In the genomic region with DNA sequence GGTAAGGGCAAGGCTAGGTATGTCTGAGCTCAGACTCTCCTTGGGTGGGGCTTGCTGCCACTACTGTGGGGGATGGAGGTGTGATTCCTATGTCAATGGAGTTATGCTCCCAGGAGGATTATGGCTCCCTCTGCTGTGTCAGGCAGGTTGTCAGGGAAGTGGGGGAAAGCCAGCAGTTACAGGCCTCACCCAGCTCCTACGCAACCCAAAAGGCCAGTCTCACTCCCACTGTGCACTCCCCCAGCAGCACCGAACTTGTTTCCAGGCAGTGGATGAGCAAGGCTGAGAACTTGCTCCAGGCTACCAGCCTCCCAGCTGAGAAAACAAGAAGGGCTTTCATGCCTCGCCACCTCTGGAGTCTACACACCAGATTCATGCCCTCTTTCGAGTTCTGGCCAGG, we compare ENCODE assay signal across 11 cellular contexts. TPM values are rescaled to one million over a fixed set of nuclear protein-coding genes. Genes with fewer than 3 reads are reported as not detected.
DNase-seq lines count a peak whose midpoint lies in the region; ATAC-seq, FAIRE-seq and TF ChIP-seq lines count a peak whose summit lies in the region.
"Had no signal": no experiment of that assay in that cellular context is flagged by ENCODE, and none has a peak within 500 bp of the region (broad histone marks: within the 10 kb centered on the region; RNA-seq: fewer than 3 reads in every experiment).

No MANE protein-coding gene starts in this region.

- in situ Hi-C loops in brain microvascular endothelial cell (cut with HindIII; ENCODE audit: low pct_ligation_motif_present, low sequenced_read_pairs) = no loop called here

- H3K9me3 Mint-ChIP-seq in natural killer cell = no peaks in the 10 kb centered on the region

- no peak overlapping the region for H3K4me3 Mint-ChIP-seq in natural killer cell

- H3K4me1 Mint-ChIP-seq in natural killer cell = no peaks in the 10 kb centered on the region

- H3K4me3 ChIP-seq in HFF-Myc (replicated peaks; ENCODE audit: low read depth, low read length) (no peak overlapping the region), brain microvascular endothelial cell (ENCODE audit: low read depth, low read length) (no peak overlapping the region)
- H3K4me3 ChIP-seq: right atrium auricular region had no signal

- no peak for FAIRE-seq in frontal cortex (lab: Jason Lieb, UNC)
- FAIRE-seq: astrocyte had no signal

- peaks cover 38 to 64% of the 10 kb centered on the region in 2 donors for H3K27me3 Mint-ChIP-seq in natural killer cell (ENCODE audit: low read depth in 2 of 2)

- H3K36me3 Mint-ChIP-seq in natural killer cell = no peaks in the 10 kb centered on the region

- H3K27ac Mint-ChIP-seq in natural killer cell = no peak overlapping the region

- H3K36me3 ChIP-seq in brain microvascular endothelial cell (replicated peaks) = no peaks in the 10 kb centered on the region
- H3K36me3 ChIP-seq: right atrium auricular region had no signal

- TF ChIP-seq CTCF in HFF-Myc (IDR thresholded peaks at IDR 0.05; ENCODE audit: low read depth, low read length, missing control alignments) = peak; percentile 32
- TF ChIP-seq CTCF in brain microvascular endothelial cell (IDR thresholded peaks at IDR 0.05; ENCODE audit: low read depth, low read length, missing control alignments) = peak; percentile 64
- no peak for TF ChIP-seq CTCF in natural killer cell (IDR thresholded peaks at IDR 0.05)

- H3K27me3 ChIP-seq in brain microvascular endothelial cell (replicated peaks) = no peaks in the 10 kb centered on the region
- H3K27me3 ChIP-seq: right atrium auricular region had no signal

- ATAC-seq in left colon (peak; percentile 24), GM19023 (IDR thresholded peaks at IDR 0.05; ENCODE audit: unreplicated experiment) (no peak), HG02981 (IDR thresholded peaks at IDR 0.05; ENCODE audit: unreplicated experiment) (no peak), natural killer cell (no peak)

- no peak overlapping the region for H3K27ac ChIP-seq in brain microvascular endothelial cell
- H3K27ac ChIP-seq: right atrium auricular region had no signal

- DNase-seq in COLO829 (ENCODE audit: low spot score) (peak; percentile 72), HFF-Myc (ENCODE audit: extremely low read depth, low read depth) (no peak), brain microvascular endothelial cell (no peak), left colon (no peak), frontal cortex (ENCODE audit: low spot score in 2 of 2) (no peak), natural killer cell (no peak)

- intact Hi-C loops in left colon (cut with DNase I, micrococcal nuclease) = loop anchor here (10.0 kb wide), 1 partner anchor 318 kb away; no protein-coding TSS in a partner anchor
- intact Hi-C loops in natural killer cell (cut with micrococcal nuclease) = no loop called here

RNA-seq across cellular contexts. Expression of a gene that starts 18.2 kb away (rescaled TPM):
- total RNA-seq in left colon (not detected), frontal cortex (not detected), natural killer cell (not detected)
- total RNA-seq: astrocyte, NCI-H460, right atrium auricular region had no signal

RNA-seq across cellular contexts. Expression of a gene that starts 53.8 kb away (rescaled TPM):
- 100 to 1,000 TPM; 271 to 585 TPM for total RNA-seq in left colon
- 31.4 TPM for total RNA-seq in frontal cortex
- 10 to 100 TPM; 25.0 to 29.4 (median 26.4) TPM for total RNA-seq in natural killer cell
